2 cellular contexts compared by ENCODE assay signal in genomic region chr1:174747613-174748012, GRCh38.
TF ChIP-seq lines count a peak whose summit lies in the region.

No MANE protein-coding gene starts in this region.

TF ChIP-seq in SK-N-SH, 30 proteins besides CTCF, POLR2A, EP300 and RAD21 (continued from another document):
- no peak for TF ChIP-seq REST (IDR thresholded peaks at IDR 0.05; ENCODE audit: low read depth, low read length)

TF ChIP-seq in SK-N-SH treated with all-trans-retinoic acid at 6 μM for 48 hours, 23 proteins besides CTCF, POLR2A, EP300 and RAD21 (continued from another document):
- TF ChIP-seq, protein P1, sequence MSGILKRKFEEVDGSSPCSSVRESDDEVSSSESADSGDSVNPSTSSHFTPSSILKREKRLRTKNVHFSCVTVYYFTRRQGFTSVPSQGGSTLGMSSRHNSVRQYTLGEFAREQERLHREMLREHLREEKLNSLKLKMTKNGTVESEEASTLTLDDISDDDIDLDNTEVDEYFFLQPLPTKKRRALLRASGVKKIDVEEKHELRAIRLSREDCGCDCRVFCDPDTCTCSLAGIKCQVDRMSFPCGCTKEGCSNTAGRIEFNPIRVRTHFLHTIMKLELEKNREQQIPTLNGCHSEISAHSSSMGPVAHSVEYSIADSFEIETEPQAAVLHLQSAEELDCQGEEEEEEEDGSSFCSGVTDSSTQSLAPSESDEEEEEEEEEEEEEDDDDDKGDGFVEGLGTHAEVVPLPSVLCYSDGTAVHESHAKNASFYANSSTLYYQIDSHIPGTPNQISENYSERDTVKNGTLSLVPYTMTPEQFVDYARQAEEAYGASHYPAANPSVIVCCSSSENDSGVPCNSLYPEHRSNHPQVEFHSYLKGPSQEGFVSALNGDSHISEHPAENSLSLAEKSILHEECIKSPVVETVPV (CRISPR knock-in tag; IDR thresholded peaks at IDR 0.05) = no peak
- TF ChIP-seq POU6F1 (CRISPR knock-in tag; IDR thresholded peaks at IDR 0.05; ENCODE audit: borderline replicate concordance, low read depth) (no peak), ZC3H10 (CRISPR knock-in tag; IDR thresholded peaks at IDR 0.05) (no peak), ZNF70 (CRISPR knock-in tag; IDR thresholded peaks at IDR 0.05) (no peak), BACH2 (CRISPR knock-in tag; IDR thresholded peaks at IDR 0.05; ENCODE audit: borderline replicate concordance) (no peak), ZNF565 (CRISPR knock-in tag; conservative IDR thresholded peaks at IDR 0.05; ENCODE audit: low read depth) (no peak), PPARA (CRISPR knock-in tag; IDR thresholded peaks at IDR 0.05; ENCODE audit: borderline replicate concordance) (no peak), ZNF8 (CRISPR knock-in tag; IDR thresholded peaks at IDR 0.05) (no peak), ISL1 (CRISPR knock-in tag; IDR thresholded peaks at IDR 0.05) (no peak), RARB (CRISPR knock-in tag; IDR thresholded peaks at IDR 0.05) (no peak), TOX (CRISPR knock-in tag; IDR thresholded peaks at IDR 0.05; ENCODE audit: borderline replicate concordance) (no peak), ZFP3 (CRISPR knock-in tag; IDR thresholded peaks at IDR 0.05) (no peak), TSHZ2 (CRISPR knock-in tag; IDR thresholded peaks at IDR 0.05) (no peak)
